In genomic region chr3:15426579-15427118, GRCh38 we compare ENCODE assay signal across 8 cellular contexts. TPM values are rescaled to one million over a fixed set of nuclear protein-coding genes. Genes with fewer than 3 reads are reported as not detected.
A peak's percentile ranks its signal among the peaks of the same experiment; 100 is the strongest.
DNase-seq lines count a peak whose midpoint lies in the region; ATAC-seq and TF ChIP-seq lines count a peak whose summit lies in the region.

No MANE protein-coding gene starts in this region.

- H3K36me3 ChIP-seq in tibial artery: peaks cover 1 to 38% (median 38%) of the 10 kb centered on the region in 3 donors

- peaks cover 0 to 40% (median 20%) of the 10 kb centered on the region in 4 donors for H3K4me1 ChIP-seq in tibial artery

- no peaks in the 10 kb centered on the region for H3K9me3 ChIP-seq in tibial artery

- H3K36me3 Mint-ChIP-seq in activated T-cell treated with anti-CD3 and anti-CD28 coated beads, Interleukin-2, amount 50 U/mL, for 72 hours (ENCODE audit: insufficient read depth in 2 of 2): peaks cover 14 to 22% of the 10 kb centered on the region in 2 donors

- H3K27me3 Mint-ChIP-seq in activated T-cell treated with anti-CD3 and anti-CD28 coated beads, Interleukin-2, amount 50 U/mL, for 72 hours (ENCODE audit: low read depth): no peaks in the 10 kb centered on the region

- no peak for TF ChIP-seq POLR2A in lower leg skin (IDR thresholded peaks at IDR 0.05)

- H3K4me3 Mint-ChIP-seq in activated T-cell treated with anti-CD3 and anti-CD28 coated beads, Interleukin-2, amount 50 U/mL, for 72 hours: peak overlapping the region; percentile 99

- 47 to 48% methylated on average over 16 of the region's 16 CpGs for WGBS in lower leg skin, 2 donors

- H3K4me3 ChIP-seq in astrocyte of the cerebellum (ENCODE audit: low read depth, low read length) (peak overlapping the region; percentile 71), lower leg skin (ENCODE audit: low read depth, poor library complexity, severe bottlenecking) (peak overlapping the region; percentile 97), tibial artery (peak overlapping the region; percentile 79 to 87)

- H3K27me3 ChIP-seq in tibial artery: no peaks in the 10 kb centered on the region

- H3K27ac Mint-ChIP-seq in activated T-cell treated with anti-CD3 and anti-CD28 coated beads, Interleukin-2, amount 50 U/mL, for 72 hours: peak overlapping the region; percentile 99

- peaks cover 54% of the 10 kb centered on the region for H3K4me1 Mint-ChIP-seq in activated T-cell treated with anti-CD3 and anti-CD28 coated beads, Interleukin-2, amount 50 U/mL, for 72 hours (ENCODE audit: low read depth)

- no peak for DNase-seq in activated T-cell treated with anti-CD3 and anti-CD28 coated beads, Interleukin-2, amount 50 U/mL, for 72 hours
- no peak for DNase-seq in activated T-cell treated with anti-CD3 and anti-CD28 coated beads, Interleukin-2, amount 50 U/mL, for 48 hours
- DNase-seq in astrocyte of the cerebellum (ENCODE audit: low read depth) (no peak), lower leg skin (ENCODE audit: low spot score in 2 of 2) (no peak), tibial artery (no peak), OCI-M2 (lab: John Stamatoyannopoulos, UW; ENCODE audit: unreplicated experiment) (no peak), NCI-H1930 (lab: John Stamatoyannopoulos, UW) (no peak)
- no peak for DNase-seq in activated CD4-positive, CD25-positive, alpha-beta regulatory T cell treated with anti-CD3 and anti-CD28 coated beads, Interleukin-2, amount 50 U/mL, for 72 hours

- H3K9me3 Mint-ChIP-seq in activated T-cell treated with anti-CD3 and anti-CD28 coated beads, Interleukin-2, amount 50 U/mL, for 72 hours: no peaks in the 10 kb centered on the region

- ATAC-seq in activated T-cell treated with anti-CD3 and anti-CD28 coated beads, Interleukin-2, amount 50 U/mL, for 72 hours (replicated peaks in 1 of 2): no peak

- H3K27ac ChIP-seq in tibial artery: peak overlapping the region; percentile 88 to 90

- TF ChIP-seq CTCF in astrocyte of the cerebellum (IDR thresholded peaks at IDR 0.05; ENCODE audit: low read depth, low read length, missing control alignments) (no peak), lower leg skin (IDR thresholded peaks at IDR 0.05) (no peak), tibial artery (IDR thresholded peaks at IDR 0.05) (no peak)

- in situ Hi-C loops in astrocyte of the cerebellum (cut with HindIII; ENCODE audit: low sequenced_read_pairs): no loop called here

- intact Hi-C loops in lower leg skin (cut with DNase I; ENCODE audit: low total_unique reads) (no loop called here), tibial artery (cut with DNase I; ENCODE audit: low total_unique reads) (no loop called here)

RNA-seq across cellular contexts. Expression of gene METTL6, which starts 0.7 kb away (rescaled TPM):
- total RNA-seq in activated T-cell treated with anti-CD3 and anti-CD28 coated beads, Interleukin-2, amount 50 U/mL, for 72 hours: 10 to 100 TPM; 26.8 to 29.6 TPM
- total RNA-seq in lower leg skin: 10 to 100 TPM in 1 of 4 donors, 1 to 10 TPM in 3; 4.9 to 15.2 (median 7.9) TPM

RNA-seq across cellular contexts. Expression of gene EAF1, which starts 0.7 kb away (rescaled TPM):
- total RNA-seq in activated T-cell treated with anti-CD3 and anti-CD28 coated beads, Interleukin-2, amount 50 U/mL, for 72 hours: 10 to 100 TPM; 29.9 to 33.4 TPM
- 10 to 100 TPM; 18.3 to 35.5 (median 28.2) TPM for total RNA-seq in lower leg skin
